Comparison of ENCODE assay signal across 8 cellular contexts in the genomic region with DNA sequence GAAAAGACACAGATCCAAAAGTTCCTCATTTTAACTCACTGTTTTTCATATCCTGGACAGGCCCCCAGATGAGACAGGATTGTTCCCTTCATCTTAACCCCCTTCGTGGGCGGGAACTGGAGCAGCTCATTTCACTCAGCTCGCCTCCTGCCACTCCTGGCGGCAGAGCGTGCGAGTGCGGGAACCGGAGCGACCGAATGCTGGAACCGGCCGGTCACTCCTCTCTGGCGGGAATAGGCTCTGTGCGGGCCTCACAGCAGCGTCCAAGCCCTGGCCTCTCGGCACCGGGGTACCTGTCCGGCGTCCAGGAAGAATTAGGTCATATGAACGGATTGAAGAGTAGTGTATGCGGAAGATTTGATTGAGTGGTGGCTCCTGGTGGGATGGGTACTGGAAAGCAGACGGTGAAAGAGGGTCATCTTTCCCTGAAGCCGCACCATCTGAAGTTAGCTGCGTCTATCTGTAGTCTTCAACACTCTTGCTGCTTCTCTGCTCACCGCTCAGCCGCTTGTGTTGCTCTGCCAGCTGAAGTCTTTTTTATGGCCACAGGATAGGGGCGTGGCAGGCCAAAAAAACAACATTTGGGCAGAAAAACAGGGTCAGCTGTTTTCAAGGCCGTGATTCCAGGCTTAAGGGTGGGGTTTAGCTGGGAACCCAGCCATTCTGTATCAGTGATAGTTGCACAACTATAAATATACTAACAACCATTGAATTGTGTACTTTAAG. TPM values are rescaled to one million over a fixed set of nuclear protein-coding genes. Genes with fewer than 3 reads are reported as not detected.
DNase-seq lines count a peak whose midpoint lies in the region; ATAC-seq and TF ChIP-seq lines count a peak whose summit lies in the region.
"Had no signal": no experiment of that assay in that cellular context is flagged by ENCODE, and none has a peak within 500 bp of the region (broad histone marks: within the 10 kb centered on the region; RNA-seq: fewer than 3 reads in every experiment).

No MANE protein-coding gene starts in this region.

- H3K4me3 ChIP-seq in SJCRH30 (peak overlapping the region; percentile 46), muscle layer of colon (ENCODE audit: low read depth in 1 of 2, low read length in 2 of 2) (peak overlapping the region; percentile 49 to 57), tibial nerve (peak overlapping the region in 3 of 4 donors; percentile 25 to 52 (median 29))

- no peak for ATAC-seq in GM18519 (IDR thresholded peaks at IDR 0.05; ENCODE audit: low FRiP score, unreplicated experiment)

- 16 to 30% methylated on average over 28 of the region's 28 CpGs for WGBS in tibial nerve, 2 donors

- TF ChIP-seq POLR2A in tibial nerve (IDR thresholded peaks at IDR 0.05): no peak

- H3K4me1 ChIP-seq in SJCRH30: peaks cover 31% of the 10 kb centered on the region
- no peaks in the 10 kb centered on the region for H3K4me1 ChIP-seq in muscle layer of colon (ENCODE audit: insufficient read depth, low read length)
- H3K4me1 ChIP-seq in tibial nerve: peaks cover 0 to 20% (median 0%) of the 10 kb centered on the region in 4 donors

- no peak for TF ChIP-seq EP300 in tibial nerve (IDR thresholded peaks at IDR 0.05)

- H3K27me3 ChIP-seq in SJCRH30: no peaks in the 10 kb centered on the region
- peaks cover 0 to 5% of the 10 kb centered on the region in 2 donors for H3K27me3 ChIP-seq in muscle layer of colon (ENCODE audit: control insufficient read depth in 1 of 2, insufficient read depth in 2 of 2, low read length in 2 of 2)
- no peaks in the 10 kb centered on the region for H3K27me3 ChIP-seq in tibial nerve

- H3K27ac ChIP-seq in SJCRH30: peak overlapping the region; percentile 97
- H3K27ac ChIP-seq in muscle layer of colon (ENCODE audit: low read depth, low read length): no peak overlapping the region
- H3K27ac ChIP-seq in tibial nerve: peak overlapping the region in 1 of 4 donors; percentile 70

- 0 out of 2 replicates have a peak, but pooled peaks cover 5% of the 10 kb centered on the region for H3K9me3 ChIP-seq in SJCRH30 (replicated peaks)
- peaks cover 5% of the 10 kb centered on the region for H3K9me3 ChIP-seq in muscle layer of colon (ENCODE audit: low read length)
- peaks cover 0 to 25% (median 0%) of the 10 kb centered on the region in 4 donors for H3K9me3 ChIP-seq in tibial nerve

- H3K36me3 ChIP-seq in SJCRH30: no peaks in the 10 kb centered on the region
- no peaks in the 10 kb centered on the region for H3K36me3 ChIP-seq in muscle layer of colon (ENCODE audit: insufficient read depth, low read length)
- H3K36me3 ChIP-seq in tibial nerve: no peaks in the 10 kb centered on the region

- DNase-seq in SJCRH30 (peak; percentile 67 to 73), fibroblast of gingiva (ENCODE audit: low read depth) (peak; percentile 22), tibial nerve (ENCODE audit: low spot score in 2 of 2) (peak in 1 of 2 donors; percentile 30)
- no peak for DNase-seq in activated CD4-positive, alpha-beta T cell treated with anti-CD3 and anti-CD28 coated beads for 4 hours
- no peak for DNase-seq in stimulated activated CD4-positive, alpha-beta T cell treated with anti-CD3 and anti-CD28 coated beads, Interleukin-1b, Interleukin-23, amount 100 ng/mL, for 48 hours
- DNase-seq: NCI-H146 had no signal

- H3K9ac ChIP-seq in muscle layer of colon (ENCODE audit: low read length): no peak overlapping the region

- no peak for TF ChIP-seq CTCF in tibial nerve (IDR thresholded peaks at IDR 0.05)

RNA-seq across cellular contexts. Expression of a gene that starts 42.3 kb away (rescaled TPM):
- total RNA-seq in SJCRH30 (2014; rRNA removed; shearing (Covaris generic)): 248 and 281 TPM in 2 replicates
- 100 to 1,000 TPM in 1 of 4 donors, 10 to 100 TPM in 3; 77.1 to 133 (median 95.8) TPM for total RNA-seq in tibial nerve

Comparison
In these comparisons a context has a peak if more than half of its experiments do, and no peak if none do; other contexts are left out.
1. DNase-seq: peak in SJCRH30 (2 of 2) and fibroblast of gingiva (single experiment); none in activated CD4-positive, alpha-beta T cell treated with anti-CD3 and anti-CD28 coated beads for 4 hours (0 of 2) and stimulated activated CD4-positive, alpha-beta T cell treated with anti-CD3 and anti-CD28 coated beads, Interleukin-1b, Interleukin-23, amount 100 ng/mL, for 48 hours (single experiment).
2. Peak in every context shown above with its lines, with median percentiles within 50 percentile points of each other: H3K4me3 ChIP-seq.